Comparison of ENCODE assay signal across 12 cellular contexts in the genomic region with DNA sequence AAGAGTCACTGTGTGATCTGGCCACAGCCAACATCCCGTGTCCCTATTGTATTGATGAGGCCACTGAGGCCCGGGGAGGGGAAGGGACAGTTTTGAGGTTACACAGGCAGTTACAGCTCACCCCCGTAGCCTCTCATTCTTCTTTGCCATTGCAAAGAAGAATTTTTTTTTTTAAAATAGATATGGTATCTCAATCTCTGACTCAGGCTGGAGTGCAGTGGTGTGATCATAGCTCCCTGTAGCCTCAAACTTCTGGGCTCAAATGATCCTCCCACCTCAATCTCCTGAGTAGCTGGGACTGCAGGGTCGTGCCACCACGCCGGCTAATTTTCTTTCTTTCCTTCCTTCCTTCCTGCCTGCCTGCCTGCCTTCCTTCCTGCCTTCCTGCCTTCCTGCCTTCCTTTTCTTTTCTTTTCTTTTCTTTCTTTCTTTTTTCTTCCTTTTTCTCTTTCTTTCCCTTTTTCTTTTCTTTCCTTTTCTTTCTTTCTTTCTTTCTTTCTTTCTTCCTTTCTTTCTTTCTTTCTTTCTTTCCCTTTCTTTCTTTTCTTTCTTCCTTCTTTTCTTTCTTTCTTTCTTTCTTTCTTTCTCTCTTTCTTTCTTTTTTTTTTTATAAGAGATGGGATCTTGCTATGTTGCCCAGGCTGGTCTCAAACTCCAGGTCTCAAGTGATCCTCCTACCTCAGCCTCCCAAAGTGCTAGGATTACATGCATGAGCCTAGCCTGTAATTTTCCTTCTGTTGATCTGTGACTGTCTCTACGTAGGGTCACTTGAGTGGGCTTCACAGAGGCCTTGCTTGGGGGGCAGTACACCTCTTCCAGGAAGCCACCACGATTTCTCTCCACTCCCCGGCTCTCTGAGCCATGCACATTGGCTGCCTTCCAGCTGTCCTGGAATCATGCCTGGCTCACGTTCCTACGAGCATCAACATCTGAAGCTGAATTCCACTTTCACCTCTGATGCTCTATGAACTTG. TPM values are rescaled to one million over a fixed set of nuclear protein-coding genes. Genes with fewer than 3 reads are reported as not detected.
DNase-seq lines count a peak whose midpoint lies in the region; ATAC-seq and TF ChIP-seq lines count a peak whose summit lies in the region.
"Had no signal": no experiment of that assay in that cellular context is flagged by ENCODE, and none has a peak within 500 bp of the region (broad histone marks: within the 10 kb centered on the region; RNA-seq: fewer than 3 reads in every experiment).

No MANE protein-coding gene starts in this region.

- in situ Hi-C loops in mammary epithelial cell (cut with MboI; ENCODE audit: low sequenced_read_pairs in 2 of 2) = no loop called here

- no peak overlapping the region for H3K27ac ChIP-seq in mammary epithelial cell (ENCODE audit: insufficient read depth, low read depth, low read length)
- H3K27ac ChIP-seq in left ventricle myocardium inferior (replicated peaks) = peak overlapping the region; percentile 67
- H3K27ac ChIP-seq in uterus = peak overlapping the region; percentile 32 to 80

- DNase-seq in MCF 10A (ENCODE audit: unreplicated experiment) = peak; percentile 71
- no peak for DNase-seq in mammary epithelial cell
- peak; percentile 64 for DNase-seq in adipocyte (ENCODE audit: low read depth)
- peak; percentile 62 for DNase-seq in left ventricle myocardium inferior
- DNase-seq in uterus = peak in 1 of 2 donors; percentile 68
- no peak for DNase-seq in COLO668 (lab: John Stamatoyannopoulos, UW; ENCODE audit: unreplicated experiment)
- no peak for DNase-seq in NCI-H1417 (lab: John Stamatoyannopoulos, UW)
- DNase-seq: NCI-H526; stimulated activated CD4-positive, alpha-beta T cell treated with anti-CD3 and anti-CD28 coated beads, Interleukin-4, amount 100 ng/mL, for 24 hours had no signal

- H3K36me3 ChIP-seq in mammary epithelial cell (ENCODE audit: insufficient read depth, low read length) (no peaks in the 10 kb centered on the region), adipocyte (ENCODE audit: control insufficient read depth, insufficient read depth, low read length, severe bottlenecking) (no peaks in the 10 kb centered on the region), left ventricle myocardium inferior (no peaks in the 10 kb centered on the region), uterus (no peaks in the 10 kb centered on the region)

- POLR2A ChIA-PET in MCF 10A (lab: Yijun Ruan, JAX) = interaction anchor here (0.6 kb wide), 1 partner anchor 12 kb away, joined by 3 read pairs; no protein-coding TSS in a partner anchor

- 55% methylated on average over 9 of the region's 11 CpGs for WGBS in mammary epithelial cell (ENCODE audit: low coverage, missing lambda C conversion rate)

- no peak for ATAC-seq in GM19455 (IDR thresholded peaks at IDR 0.05; ENCODE audit: unreplicated experiment)

- H3K27ac Mint-ChIP-seq in MCF 10A (ENCODE audit: low read depth, unreplicated experiment) = no peak overlapping the region
- H3K27ac Mint-ChIP-seq: T-helper 1 cell treated with Interleukin-12 subunit alpha and Interleukin-12 subunit beta and Interleukin-4 antibody, amounts not matched to agents 30 μg/mL and 1 μg/mL, for 36 hours had no signal

- no peaks in the 10 kb centered on the region for H3K36me3 Mint-ChIP-seq in MCF 10A (ENCODE audit: insufficient read depth, unreplicated experiment)

- BruUV-seq in MCF 10A (replicated peaks; lab: Mats Ljungman, UMichigan) (no TSS peak), mammary epithelial cell (replicated peaks; lab: Mats Ljungman, UMichigan) (no TSS peak)

- no peaks in the 10 kb centered on the region for H3K79me2 ChIP-seq in mammary epithelial cell (ENCODE audit: insufficient read depth, low read length)

- no peaks in the 10 kb centered on the region for H4K20me1 ChIP-seq in mammary epithelial cell (ENCODE audit: insufficient read depth, low read length)

- H3K9ac ChIP-seq in mammary epithelial cell (ENCODE audit: insufficient read depth, low read length) = no peak overlapping the region
- H3K9ac ChIP-seq in adipocyte (ENCODE audit: low read length) = no peak overlapping the region

- H3K4me2 ChIP-seq in mammary epithelial cell (ENCODE audit: insufficient read depth, low read depth, low read length) = no peak overlapping the region

- CTCF ChIA-PET in MCF 10A (lab: Yijun Ruan, JAX) (no interaction called here), mammary epithelial cell (lab: Charles Lee; ENCODE audit: low non-redundant PET) (no interaction called here)

- intact Hi-C loops in MCF 10A (cut with micrococcal nuclease) = no loop called here
- intact Hi-C loops in mammary epithelial cell (cut with micrococcal nuclease) = loop anchor here (10.0 kb wide), 1 partner anchor 123 kb away; no protein-coding TSS in a partner anchor
- intact Hi-C loops in left ventricle myocardium inferior (cut with micrococcal nuclease) = no loop called here
- intact Hi-C loops in uterus (cut with DNase I; ENCODE audit: low total_unique reads) = no loop called here

- no peaks in the 10 kb centered on the region for H3K27me3 Mint-ChIP-seq in MCF 10A (ENCODE audit: insufficient read depth, unreplicated experiment)

- H3K9me3 Mint-ChIP-seq in MCF 10A (ENCODE audit: unreplicated experiment) = no peaks in the 10 kb centered on the region

- TF ChIP-seq CTCF in MCF 10A (IDR thresholded peaks at IDR 0.05; ENCODE audit: unreplicated experiment) (no peak), mammary epithelial cell (conservative IDR thresholded peaks at IDR 0.05 in 1 of 2, IDR thresholded peaks at IDR 0.05 in 1 of 2; ENCODE audit: extremely low read depth in 1 of 2, insufficient read depth in 1 of 2, low read depth in 1 of 2, low read length in 2 of 2) (no peak), left ventricle myocardium inferior (IDR thresholded peaks at IDR 0.05; ENCODE audit: borderline replicate concordance) (no peak), uterus (IDR thresholded peaks at IDR 0.05) (no peak)

- no peaks in the 10 kb centered on the region for H3K9me3 ChIP-seq in mammary epithelial cell (replicated peaks; ENCODE audit: insufficient read depth, low read length)
- H3K9me3 ChIP-seq in adipocyte (ENCODE audit: control insufficient read depth, low read length) = no peaks in the 10 kb centered on the region
- H3K9me3 ChIP-seq in left ventricle myocardium inferior (replicated peaks) = peaks cover 22% of the 10 kb centered on the region
- H3K9me3 ChIP-seq in uterus = no peaks in the 10 kb centered on the region

- H3K4me3 ChIP-seq in mammary epithelial cell (replicated peaks in 1 of 3; ENCODE audit: insufficient read depth in 1 of 3, low read depth in 2 of 3, low read length in 3 of 3) (no peak overlapping the region), adipocyte (ENCODE audit: low read length) (no peak overlapping the region), left ventricle myocardium inferior (no peak overlapping the region), uterus (no peak overlapping the region)

- TF ChIP-seq POLR2A in uterus (IDR thresholded peaks at IDR 0.05) = no peak

- dilution Hi-C loops in mammary epithelial cell (cut with HindIII; ENCODE audit: low sequenced_read_pairs) = no loop called here

- H2AFZ ChIP-seq in mammary epithelial cell (ENCODE audit: low read depth, low read length) = no peak overlapping the region

- H3K4me1 ChIP-seq in mammary epithelial cell (ENCODE audit: insufficient read depth, low read length) (peaks cover 6% of the 10 kb centered on the region), adipocyte (ENCODE audit: control insufficient read depth, insufficient read depth, low read length) (peaks cover 47% of the 10 kb centered on the region), left ventricle myocardium inferior (peaks cover 31% of the 10 kb centered on the region), uterus (peaks cover 5 to 16% of the 10 kb centered on the region in 2 donors)

- H3K4me1 Mint-ChIP-seq in MCF 10A (ENCODE audit: insufficient read depth, unreplicated experiment) = peaks cover 21% of the 10 kb centered on the region

- H3K4me3 Mint-ChIP-seq in MCF 10A (ENCODE audit: unreplicated experiment) = no peak overlapping the region
- H3K4me3 Mint-ChIP-seq: T-helper 1 cell treated with Interleukin-12 subunit alpha and Interleukin-12 subunit beta and Interleukin-4 antibody, amounts not matched to agents 30 μg/mL and 1 μg/mL, for 36 hours had no signal

- H3K27me3 ChIP-seq in mammary epithelial cell (ENCODE audit: insufficient read depth, low read length) (peaks cover 5% of the 10 kb centered on the region), adipocyte (replicated peaks; ENCODE audit: control insufficient read depth, insufficient read depth, low read length) (no peaks in the 10 kb centered on the region), left ventricle myocardium inferior (ENCODE audit: low read depth) (peaks cover 15% of the 10 kb centered on the region), uterus (no peaks in the 10 kb centered on the region)

RNA-seq across cellular contexts. Expression of a gene that starts 31.3 kb away (rescaled TPM):
- total RNA-seq in MCF 10A (2022) = not detected in 2 replicates
- not detected for total RNA-seq in mammary epithelial cell
- polyA plus RNA-seq in mammary epithelial cell = not detected
- not detected for polyA minus RNA-seq in mammary epithelial cell
- not detected for total RNA-seq in left ventricle myocardium inferior
- 1 to 10 TPM in 1 of 4 donors, not detected in 3; 1.1 TPM for total RNA-seq in uterus
- total RNA-seq: temporal lobe had no signal

RNA-seq across cellular contexts. Expression of a gene that starts 50.0 kb away (rescaled TPM):
- total RNA-seq in MCF 10A (2022) (4.4 and 7.3 TPM in 2 replicates), mammary epithelial cell (1 to 10 TPM; 8.5 to 9.1 TPM), left ventricle myocardium inferior (0.44 TPM), uterus (1 to 10 TPM in 3 of 4 donors, not detected in 1; 1.5 to 9.3 (median 2.8) TPM)
- polyA plus RNA-seq in mammary epithelial cell = 11.0 TPM
- 3.6 TPM for polyA minus RNA-seq in mammary epithelial cell

Comparison
In these comparisons a context has a peak if more than half of its experiments do, and no peak if none do; other contexts are left out.
1. DNase-seq: peak in MCF 10A (single experiment), adipocyte (single experiment) and left ventricle myocardium inferior (single experiment); none in mammary epithelial cell (single experiment), COLO668 (single experiment) and NCI-H1417 (0 of 3).